In genomic region chr21:38083534-38083933, GRCh38 we compare ENCODE assay signal across 24 cellular contexts.
"Had no signal": no experiment of that assay in that cellular context is flagged by ENCODE, and none has a peak within 500 bp of the region (broad histone marks: within the 10 kb centered on the region; RNA-seq: fewer than 3 reads in every experiment).

No MANE protein-coding gene starts in this region.

- H3K9me3 ChIP-seq: colonic mucosa, esophagus muscularis mucosa, gastrocnemius medialis, left lung, tibial artery had no signal

- H3K36me3 ChIP-seq: colonic mucosa, esophagus muscularis mucosa, gastrocnemius medialis, left lung, tibial artery had no signal

- H3K27ac ChIP-seq: colonic mucosa, dorsolateral prefrontal cortex, esophagus muscularis mucosa, left lung, parathyroid adenoma, skin epidermis, tibial artery had no signal

- H3K27me3 Mint-ChIP-seq: activated B cell treated with CpG ODN at 0.5 μM for 24 hours; activated CD4-positive, alpha-beta memory T cell treated with anti-CD3 and anti-CD28 coated beads for 36 hours; effector memory CD8-positive, alpha-beta T cell had no signal

- H3K4me1 ChIP-seq: colonic mucosa, gastrocnemius medialis, left lung, parathyroid adenoma had no signal

- H3K9ac ChIP-seq: parathyroid adenoma had no signal

- DNase-seq: activated B cell treated with CpG ODN at 0.5 μM for 24 hours; activated CD4-positive, alpha-beta memory T cell treated with anti-CD3 and anti-CD28 coated beads for 36 hours; activated CD4-positive, alpha-beta T cell treated with anti-CD3 and anti-CD28 coated beads for 36 hours; activated naive CD4-positive, alpha-beta T cell treated with Interleukin-2 at 50 U/mL for 16 hours; activated naive CD8-positive, alpha-beta T cell treated with anti-CD3 and anti-CD28 coated beads, Interleukin-2, amount 10 ng/mL, durations not matched to agents 7 days and 5 days; activated T-cell treated with anti-CD3 and anti-CD28 coated beads, Interleukin-2, amount 50 U/mL, for 48 hours; amniotic stem cell; colonic mucosa; dorsolateral prefrontal cortex; effector memory CD8-positive, alpha-beta T cell; hippocampal formation; kidney glomerular epithelial cell; left lung; midbrain; right cardiac atrium; stimulated activated CD4-positive, alpha-beta T cell treated with anti-CD3 and anti-CD28 coated beads, Interleukin-1b, Interleukin-23, amount 100 ng/mL, for 48 hours; substantia nigra; T-helper 9 cell; tibial artery had no signal

- H3K27ac Mint-ChIP-seq: activated B cell treated with CpG ODN at 0.5 μM for 24 hours; activated CD4-positive, alpha-beta memory T cell treated with anti-CD3 and anti-CD28 coated beads for 36 hours; activated CD4-positive, alpha-beta T cell treated with anti-CD3 and anti-CD28 coated beads for 36 hours; activated naive CD8-positive, alpha-beta T cell treated with anti-CD3 and anti-CD28 coated beads, Interleukin-2, amount 10 ng/mL, durations not matched to agents 7 days and 5 days; effector memory CD8-positive, alpha-beta T cell; stimulated activated naive CD8-positive, alpha-beta T cell treated with anti-CD3 and anti-CD28 coated beads, Interleukin-15, Interleukin-2, amounts not matched to agents 100 ng/mL and 50 ng/mL, for 24 hours had no signal

- H3K9me3 Mint-ChIP-seq: activated B cell treated with CpG ODN at 0.5 μM for 24 hours; activated CD4-positive, alpha-beta memory T cell treated with anti-CD3 and anti-CD28 coated beads for 36 hours; activated naive CD8-positive, alpha-beta T cell treated with anti-CD3 and anti-CD28 coated beads, Interleukin-2, amount 10 ng/mL, durations not matched to agents 7 days and 5 days; effector memory CD8-positive, alpha-beta T cell; stimulated activated naive CD8-positive, alpha-beta T cell treated with anti-CD3 and anti-CD28 coated beads, Interleukin-15, Interleukin-2, amounts not matched to agents 100 ng/mL and 50 ng/mL, for 24 hours had no signal

- H3K36me3 Mint-ChIP-seq: activated CD4-positive, alpha-beta memory T cell treated with anti-CD3 and anti-CD28 coated beads for 36 hours; activated naive CD8-positive, alpha-beta T cell treated with anti-CD3 and anti-CD28 coated beads, Interleukin-2, amount 10 ng/mL, durations not matched to agents 7 days and 5 days had no signal

- H3K4me1 Mint-ChIP-seq: activated B cell treated with CpG ODN at 0.5 μM for 24 hours; activated CD4-positive, alpha-beta T cell treated with anti-CD3 and anti-CD28 coated beads for 36 hours; activated naive CD8-positive, alpha-beta T cell treated with anti-CD3 and anti-CD28 coated beads, Interleukin-2, amount 10 ng/mL, durations not matched to agents 7 days and 5 days had no signal

- H3K4me3 Mint-ChIP-seq: activated B cell treated with CpG ODN at 0.5 μM for 24 hours; activated CD4-positive, alpha-beta memory T cell treated with anti-CD3 and anti-CD28 coated beads for 36 hours; activated CD4-positive, alpha-beta T cell treated with anti-CD3 and anti-CD28 coated beads for 36 hours; activated naive CD8-positive, alpha-beta T cell treated with anti-CD3 and anti-CD28 coated beads, Interleukin-2, amount 10 ng/mL, durations not matched to agents 7 days and 5 days; effector memory CD8-positive, alpha-beta T cell; stimulated activated naive CD8-positive, alpha-beta T cell treated with anti-CD3 and anti-CD28 coated beads, Interleukin-15, Interleukin-2, amounts not matched to agents 100 ng/mL and 50 ng/mL, for 24 hours had no signal

- H3K27me3 ChIP-seq: colonic mucosa, esophagus muscularis mucosa, gastrocnemius medialis, left lung, tibial artery had no signal

- H3K4me3 ChIP-seq: colonic mucosa, dorsolateral prefrontal cortex, esophagus muscularis mucosa, gastrocnemius medialis, left lung, skin epidermis, tibial artery had no signal
